Comparison of ENCODE assay signal across 8 cellular contexts in genomic region chr19:1027953-1028902, GRCh38. TPM values are rescaled to one million over a fixed set of nuclear protein-coding genes. Genes with fewer than 3 reads are reported as not detected.
A peak's percentile ranks its signal among the peaks of the same experiment; 100 is the strongest.
DNase-seq lines count a peak whose midpoint lies in the region; ATAC-seq, FAIRE-seq and TF ChIP-seq lines count a peak whose summit lies in the region.

No MANE protein-coding gene starts in this region.

- no peak for TF ChIP-seq RAD21 in A549 (conservative IDR thresholded peaks at IDR 0.05 in 1 of 2, IDR thresholded peaks at IDR 0.05 in 1 of 2)

- POLR2A ChIA-PET in A549 (lab: Yijun Ruan, JAX): interaction anchor here (1.4 to 1.6 kb wide), 2 partner anchors 12 to 13 kb away, joined by 3 to 7 read pairs; partner anchors contain the start of gene ABCA7

- TF ChIP-seq POLR2A in A549 (IDR thresholded peaks at IDR 0.05; ENCODE audit: low read length) (0 out of 2 replicates have a peak, but pooled peaks have one; percentile 15), GM12892 (IDR thresholded peaks at IDR 0.05; ENCODE audit: low read depth, low read length) (peak; percentile 42; the same call in 1 of the 2 replicates)

- H3K9me3 ChIP-seq in A549: no peaks in the 10 kb centered on the region
- no peaks in the 10 kb centered on the region for H3K9me3 ChIP-seq in neuron (ENCODE audit: low read length)

- H3K4me3 ChIP-seq in A549 (peak overlapping the region; percentile 87), neuron (ENCODE audit: low read length) (peak overlapping the region; percentile 90)

- H3K4me3 Mint-ChIP-seq in activated T-helper 17 cell treated with anti-CD3 and anti-CD28 coated beads, Interleukin-2, amount 50 U/mL, for 72 hours: peak overlapping the region; percentile 93

- TF ChIP-seq EP300 in A549 (IDR thresholded peaks at IDR 0.05): no peak

- 0% methylated on average over 9 of the region's 60 CpGs for WGBS in A549 (ENCODE audit: missing lambda C conversion rate)

- ATAC-seq in A549: peak; percentile 55 to 69
- ATAC-seq in activated T-helper 17 cell treated with anti-CD3 and anti-CD28 coated beads, Interleukin-2, amount 50 U/mL, for 72 hours (replicated peaks): peak; percentile 53

- no peaks in the 10 kb centered on the region for H3K27me3 Mint-ChIP-seq in activated T-helper 17 cell treated with anti-CD3 and anti-CD28 coated beads, Interleukin-2, amount 50 U/mL, for 72 hours

- peak overlapping the region; percentile 96 for H3K4me2 ChIP-seq in A549

- FAIRE-seq in A549 (lab: Jason Lieb, UNC) (no peak), GM12892 (lab: Jason Lieb, UNC) (peak; percentile 86)

- DNase-seq in A549 (ENCODE audit: low read depth in 1 of 2, low spot score in 1 of 2): peak; percentile 43 to 68
- DNase-seq in GM12892 (ENCODE audit: insufficient read length): peak; percentile 75
- DNase-seq in NOMO-1 treated with DMSO at 0.1 percent for 48 hours (lab: John Stamatoyannopoulos, UW; ENCODE audit: unreplicated experiment): peak; percentile 62
- peak; percentile 93 for DNase-seq in fibroblast of the conjunctiva (ENCODE audit: low read depth)
- no peak for DNase-seq in cerebellar nuclear complex (lab: John Stamatoyannopoulos, UW)
- no peak for DNase-seq in superior temporal gyrus (ENCODE audit: extremely low spot score)

- H3K4me1 ChIP-seq in A549 (peaks cover 13% of the 10 kb centered on the region; the same call in 1 of the 3 replicates), neuron (ENCODE audit: insufficient read depth, low read length) (peaks cover 16% of the 10 kb centered on the region)

- peak overlapping the region; percentile 92 to 100 for H3K27ac ChIP-seq in A549

- no peak overlapping the region for H2AFZ ChIP-seq in neuron (ENCODE audit: low read depth, low read length)

- no peaks in the 10 kb centered on the region for H3K9me3 Mint-ChIP-seq in activated T-helper 17 cell treated with anti-CD3 and anti-CD28 coated beads, Interleukin-2, amount 50 U/mL, for 72 hours

- H3K27me3 ChIP-seq in neuron (ENCODE audit: insufficient read depth, low read length): no peaks in the 10 kb centered on the region

- H3K27ac Mint-ChIP-seq in activated T-helper 17 cell treated with anti-CD3 and anti-CD28 coated beads, Interleukin-2, amount 50 U/mL, for 72 hours: peak overlapping the region; percentile 85

- H3K36me3 Mint-ChIP-seq in activated T-helper 17 cell treated with anti-CD3 and anti-CD28 coated beads, Interleukin-2, amount 50 U/mL, for 72 hours (ENCODE audit: low read depth): peaks cover 37% of the 10 kb centered on the region

- CTCF ChIA-PET in A549 (lab: Yijun Ruan, JAX): interaction anchor here (1.0 to 2.7 kb wide), 6 partner anchors 11 to 216 kb away, joined by 3 to 12 read pairs (median 3); partner anchors contain the start of gene ABCA7

- peaks cover 11% of the 10 kb centered on the region for H3K4me1 Mint-ChIP-seq in activated T-helper 17 cell treated with anti-CD3 and anti-CD28 coated beads, Interleukin-2, amount 50 U/mL, for 72 hours

- H3K36me3 ChIP-seq in neuron (ENCODE audit: insufficient read depth, low read length): peaks cover 23% of the 10 kb centered on the region

- no peak for TF ChIP-seq CTCF in A549 (IDR thresholded peaks at IDR 0.05)

TF ChIP-seq in A549, 52 proteins besides CTCF, POLR2A, EP300 and RAD21 (continues in another document):
- TF ChIP-seq RCOR1 (IDR thresholded peaks at IDR 0.05; ENCODE audit: low read depth, low read length) (no peak), BHLHE40 (IDR thresholded peaks at IDR 0.05; ENCODE audit: low read depth, low read length) (no peak), SREBF2 (IDR thresholded peaks at IDR 0.05) (no peak), BCL3 (IDR thresholded peaks at IDR 0.05) (no peak), ESRRA (IDR thresholded peaks at IDR 0.05; ENCODE audit: borderline replicate concordance, low read length) (no peak), ZC3H11A (IDR thresholded peaks at IDR 0.05) (no peak), KDM5A (IDR thresholded peaks at IDR 0.05) (no peak), JUN (IDR thresholded peaks at IDR 0.05) (peak in 1 of 2 experiments; percentile 38; a peak in 1 of 5 replicates), MAZ (IDR thresholded peaks at IDR 0.05; ENCODE audit: borderline replicate concordance, low read depth, low read length) (no peak), MAFK (IDR thresholded peaks at IDR 0.05; ENCODE audit: partially characterized antibody) (no peak), HES2 (IDR thresholded peaks at IDR 0.05) (no peak), RNF2 (IDR thresholded peaks at IDR 0.05; ENCODE audit: borderline replicate concordance, low read depth) (no peak), ZFP36 (IDR thresholded peaks at IDR 0.05; ENCODE audit: borderline replicate concordance, partially characterized antibody) (peak; percentile 67), HMGXB4 (CRISPR knock-in tag; IDR thresholded peaks at IDR 0.05; ENCODE audit: borderline replicate concordance) (no peak)

RNA-seq across cellular contexts. Expression of gene CNN2, which starts 1.8 kb away (rescaled TPM):
- polyA plus RNA-seq in A549 (2011; rRNA removed): 31.7 and 32.2 TPM in 2 replicates
- polyA plus RNA-seq in A549 (2012; cell fraction: cytosol; rRNA removed): 102 and 104 TPM in 2 replicates
- 111 TPM in 2 replicates for polyA plus RNA-seq in A549 (2012; cell fraction: nucleus; rRNA removed)
- 99.3 to 115 TPM (median 101 TPM) in 3 replicates for polyA plus RNA-seq in A549 (2017; fragmentation: RNase III; extraction: RNeasy Plus Mini Kit Qiagen cat#74134 plus additional on column Dnase treatment)
- polyA minus RNA-seq in A549 (2011; rRNA and poly(A)+ RNA removed): 94.3 and 125 TPM in 2 replicates
- 68.4 TPM for polyA plus RNA-seq in GM12892 (2012; ENCODE audit: missing spikeins)
- 100 to 1,000 TPM; 152 to 246 TPM for total RNA-seq in activated T-helper 17 cell treated with anti-CD3 and anti-CD28 coated beads, Interleukin-2, amount 50 U/mL, for 72 hours

RNA-seq across cellular contexts. Expression of gene RNU6-2, which starts 6.9 kb away (rescaled TPM):
- polyA plus RNA-seq in A549 (2011; rRNA removed): not detected in 2 replicates
- not detected in 2 replicates for polyA plus RNA-seq in A549 (2012; cell fraction: cytosol; rRNA removed)
- polyA plus RNA-seq in A549 (2012; cell fraction: nucleus; rRNA removed): not detected in 2 replicates
- polyA plus RNA-seq in A549 (2017; fragmentation: RNase III; extraction: RNeasy Plus Mini Kit Qiagen cat#74134 plus additional on column Dnase treatment): not detected in 3 replicates
- under 0.01 TPM in 1 of 2 replicates, not detected in the other for polyA minus RNA-seq in A549 (2011; rRNA and poly(A)+ RNA removed)
- polyA plus RNA-seq in GM12892 (2012; ENCODE audit: missing spikeins): not detected
- not detected for total RNA-seq in activated T-helper 17 cell treated with anti-CD3 and anti-CD28 coated beads, Interleukin-2, amount 50 U/mL, for 72 hours

RNA-seq across cellular contexts. Expression of gene TMEM259, which starts 7.3 kb away (rescaled TPM):
- polyA plus RNA-seq in A549 (2011; rRNA removed): 45.6 and 53.3 TPM in 2 replicates
- polyA plus RNA-seq in A549 (2012; cell fraction: cytosol; rRNA removed): 106 and 148 TPM in 2 replicates
- 608 and 842 TPM in 2 replicates for polyA plus RNA-seq in A549 (2012; cell fraction: nucleus; rRNA removed)
- 71.1 to 82.2 TPM (median 78.3 TPM) in 3 replicates for polyA plus RNA-seq in A549 (2017; fragmentation: RNase III; extraction: RNeasy Plus Mini Kit Qiagen cat#74134 plus additional on column Dnase treatment)
- polyA minus RNA-seq in A549 (2011; rRNA and poly(A)+ RNA removed): 41.2 and 48.5 TPM in 2 replicates
- 31.4 TPM for polyA plus RNA-seq in GM12892 (2012; ENCODE audit: missing spikeins)
- 100 to 1,000 TPM; 101 to 120 TPM for total RNA-seq in activated T-helper 17 cell treated with anti-CD3 and anti-CD28 coated beads, Interleukin-2, amount 50 U/mL, for 72 hours

RNA-seq across cellular contexts. Expression of gene ABCA7, which starts 11.7 kb away (rescaled TPM):
- 5.0 and 6.6 TPM in 2 replicates for polyA plus RNA-seq in A549 (2011; rRNA removed)
- polyA plus RNA-seq in A549 (2012; cell fraction: cytosol; rRNA removed): 7.9 and 9.1 TPM in 2 replicates
- 53.4 and 59.9 TPM in 2 replicates for polyA plus RNA-seq in A549 (2012; cell fraction: nucleus; rRNA removed)
- 8.8 to 13.5 TPM (median 12.6 TPM) in 3 replicates for polyA plus RNA-seq in A549 (2017; fragmentation: RNase III; extraction: RNeasy Plus Mini Kit Qiagen cat#74134 plus additional on column Dnase treatment)
- polyA minus RNA-seq in A549 (2011; rRNA and poly(A)+ RNA removed): 9.6 and 10.5 TPM in 2 replicates
- 6.9 TPM for polyA plus RNA-seq in GM12892 (2012; ENCODE audit: missing spikeins)
- 10 to 100 TPM; 21.8 to 31.2 TPM for total RNA-seq in activated T-helper 17 cell treated with anti-CD3 and anti-CD28 coated beads, Interleukin-2, amount 50 U/mL, for 72 hours

RNA-seq across cellular contexts. Expression of gene GRIN3B, which starts 28.0 kb away (rescaled TPM):
- 0.65 and 0.67 TPM in 2 replicates for polyA plus RNA-seq in A549 (2011; rRNA removed)
- 1.1 and 2.8 TPM in 2 replicates for polyA plus RNA-seq in A549 (2012; cell fraction: cytosol; rRNA removed)
- polyA plus RNA-seq in A549 (2012; cell fraction: nucleus; rRNA removed): 13.1 and 22.7 TPM in 2 replicates
- 1.1 to 1.5 TPM (median 1.5 TPM) in 3 replicates for polyA plus RNA-seq in A549 (2017; fragmentation: RNase III; extraction: RNeasy Plus Mini Kit Qiagen cat#74134 plus additional on column Dnase treatment)
- polyA minus RNA-seq in A549 (2011; rRNA and poly(A)+ RNA removed): 0.58 and 0.87 TPM in 2 replicates
- not detected for polyA plus RNA-seq in GM12892 (2012; ENCODE audit: missing spikeins)
- under 1 TPM in 1 of 2 donors, not detected in 1; 0.21 TPM for total RNA-seq in activated T-helper 17 cell treated with anti-CD3 and anti-CD28 coated beads, Interleukin-2, amount 50 U/mL, for 72 hours

Comparison
In these comparisons a context has a peak if more than half of its experiments do, and no peak if none do; other contexts are left out.
1. DNase-seq: peak in A549 (2 of 2), GM12892 (single experiment), NOMO-1 treated with DMSO at 0.1 percent for 48 hours (single experiment) and fibroblast of the conjunctiva (single experiment); none in cerebellar nuclear complex (0 of 2) and superior temporal gyrus (single experiment).